In the genomic region with DNA sequence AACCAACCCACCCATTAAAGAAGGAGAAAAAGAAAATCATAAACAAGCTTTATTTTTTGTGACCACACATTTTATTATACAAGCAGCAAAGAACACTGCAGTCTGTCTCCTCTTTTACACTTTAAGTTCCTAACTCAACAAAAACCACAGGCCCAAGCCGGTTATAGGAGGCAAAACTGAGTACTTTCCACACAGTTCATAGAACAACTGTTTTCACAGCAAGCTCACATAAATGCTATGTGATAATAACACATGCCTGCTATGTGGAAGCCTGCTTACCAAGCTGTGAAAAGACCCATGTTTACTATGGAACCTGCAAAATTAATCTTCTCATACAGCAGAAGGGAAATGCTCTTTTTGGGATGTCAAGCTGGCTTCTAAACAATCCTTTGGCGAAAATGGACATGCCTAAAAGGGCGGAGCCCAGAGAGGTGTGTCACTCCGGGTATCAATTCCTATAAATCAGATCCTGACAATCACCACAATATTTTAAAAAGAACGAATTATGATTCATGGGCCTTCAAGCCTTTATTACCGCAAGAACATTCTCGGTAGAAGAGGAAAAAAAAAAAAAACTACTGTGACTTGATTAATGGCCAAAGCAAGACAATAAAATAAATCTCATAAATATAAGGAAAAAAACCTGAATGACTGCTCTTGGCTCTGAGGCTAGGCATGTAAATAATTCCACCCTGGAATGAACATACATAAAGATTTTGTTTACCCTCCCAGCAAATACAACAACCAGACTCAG, we compare ENCODE assay signal across 8 cellular contexts. TPM values are rescaled to one million over a fixed set of nuclear protein-coding genes. Genes with fewer than 3 reads are reported as not detected.
A peak's percentile ranks its signal among the peaks of the same experiment; 100 is the strongest.
DNase-seq lines count a peak whose midpoint lies in the region; ATAC-seq and TF ChIP-seq lines count a peak whose summit lies in the region.

No MANE protein-coding gene starts in this region.

- H3K27me3 ChIP-seq in left ventricle myocardium inferior (ENCODE audit: low read depth) = no peaks in the 10 kb centered on the region
- no peaks in the 10 kb centered on the region; the same call in 1 of the 2 replicates for H3K27me3 ChIP-seq in iPS-20b (ENCODE audit: insufficient read depth, low read length)
- H3K27me3 ChIP-seq in uterus = no peaks in the 10 kb centered on the region

- H3K4me1 ChIP-seq in left ventricle myocardium inferior (peaks cover 58% of the 10 kb centered on the region), iPS-20b (ENCODE audit: insufficient read depth, low read length) (peaks cover 24% of the 10 kb centered on the region; the same call in 1 of the 2 replicates), uterus (no peaks in the 10 kb centered on the region)

- H3K4me3 ChIP-seq in left ventricle myocardium inferior = peak overlapping the region; percentile 79
- peak overlapping the region; percentile 93 for H3K4me3 ChIP-seq in iPS-20b (ENCODE audit: low read length)
- peak overlapping the region in 1 of 2 donors; percentile 81 for H3K4me3 ChIP-seq in uterus

- no peaks in the 10 kb centered on the region for H3K9me3 Mint-ChIP-seq in activated T-helper 1 cell treated with anti-CD3 and anti-CD28 coated beads, Interleukin-12 subunit alpha, Interleukin-12 subunit beta, Interleukin-2, Interleukin-4 antibody, amounts not matched to agents 30 ng/mL and 10 ng/mL and 1 ng/mL, durations not matched to agents 14 hours and 24 hours and 36 hours

- intact Hi-C loops in left ventricle myocardium inferior (cut with micrococcal nuclease) (no loop called here), Right ventricle myocardium inferior (cut with DNase I) (no loop called here), uterus (cut with DNase I; ENCODE audit: low total_unique reads) (no loop called here)
- intact Hi-C loops in activated T-helper 1 cell treated with anti-CD3 and anti-CD28 coated beads, Interleukin-12 subunit alpha, Interleukin-12 subunit beta, Interleukin-2, Interleukin-4 antibody, amounts not matched to agents 30 ng/mL and 10 ng/mL and 1 ng/mL, durations not matched to agents 14 hours and 24 hours and 36 hours (cut with micrococcal nuclease) = no loop called here

- no peaks in the 10 kb centered on the region for H3K27me3 Mint-ChIP-seq in activated T-helper 1 cell treated with anti-CD3 and anti-CD28 coated beads, Interleukin-12 subunit alpha, Interleukin-12 subunit beta, Interleukin-2, Interleukin-4 antibody, amounts not matched to agents 30 ng/mL and 10 ng/mL and 1 ng/mL, durations not matched to agents 14 hours and 24 hours and 36 hours (ENCODE audit: insufficient read depth)

- peaks cover 67% of the 10 kb centered on the region for H3K4me1 Mint-ChIP-seq in activated T-helper 1 cell treated with anti-CD3 and anti-CD28 coated beads, Interleukin-12 subunit alpha, Interleukin-12 subunit beta, Interleukin-2, Interleukin-4 antibody, amounts not matched to agents 30 ng/mL and 10 ng/mL and 1 ng/mL, durations not matched to agents 14 hours and 24 hours and 36 hours (ENCODE audit: low read depth)

- H3K36me3 ChIP-seq in left ventricle myocardium inferior (no peaks in the 10 kb centered on the region), iPS-20b (ENCODE audit: insufficient read depth, low read depth, low read length) (no peaks in the 10 kb centered on the region), uterus (no peaks in the 10 kb centered on the region)

- no peak for TF ChIP-seq POLR2A in uterus (IDR thresholded peaks at IDR 0.05)

- peak overlapping the region; percentile 52 for H3K27ac Mint-ChIP-seq in activated T-helper 1 cell treated with anti-CD3 and anti-CD28 coated beads, Interleukin-12 subunit alpha, Interleukin-12 subunit beta, Interleukin-2, Interleukin-4 antibody, amounts not matched to agents 30 ng/mL and 10 ng/mL and 1 ng/mL, durations not matched to agents 14 hours and 24 hours and 36 hours

- peaks cover 51% of the 10 kb centered on the region for H3K36me3 Mint-ChIP-seq in activated T-helper 1 cell treated with anti-CD3 and anti-CD28 coated beads, Interleukin-12 subunit alpha, Interleukin-12 subunit beta, Interleukin-2, Interleukin-4 antibody, amounts not matched to agents 30 ng/mL and 10 ng/mL and 1 ng/mL, durations not matched to agents 14 hours and 24 hours and 36 hours (ENCODE audit: low read depth)

- ATAC-seq in Right ventricle myocardium inferior (no peak), HG02588 (IDR thresholded peaks at IDR 0.05; ENCODE audit: unreplicated experiment) (no peak)

- DNase-seq in left ventricle myocardium inferior (no peak), Right ventricle myocardium inferior (ENCODE audit: missing footprints) (no peak), uterus (no peak), NCI-H146 (lab: John Stamatoyannopoulos, UW) (no peak), DMS153 (lab: John Stamatoyannopoulos, UW) (no peak)
- DNase-seq in activated T-helper 1 cell treated with anti-CD3 and anti-CD28 coated beads, Interleukin-12 subunit alpha, Interleukin-12 subunit beta, Interleukin-2, Interleukin-4 antibody, amounts not matched to agents 30 ng/mL and 10 ng/mL and 1 ng/mL, durations not matched to agents 14 hours and 24 hours and 36 hours (ENCODE audit: low spot score) = no peak

- H3K27ac ChIP-seq in left ventricle myocardium inferior (replicated peaks) (peak overlapping the region; percentile 92), iPS-20b (ENCODE audit: low read length) (no peak overlapping the region), uterus (peak overlapping the region; percentile 83 to 93)

- TF ChIP-seq CTCF in left ventricle myocardium inferior (IDR thresholded peaks at IDR 0.05; ENCODE audit: borderline replicate concordance) = no peak
- TF ChIP-seq CTCF in uterus (IDR thresholded peaks at IDR 0.05) = no peak

- H3K9me3 ChIP-seq in left ventricle myocardium inferior (replicated peaks) = no peaks in the 10 kb centered on the region
- no peaks in the 10 kb centered on the region for H3K9me3 ChIP-seq in iPS-20b (ENCODE audit: insufficient read depth, low read depth, low read length)
- H3K9me3 ChIP-seq in uterus = no peaks in the 10 kb centered on the region

- peak overlapping the region; percentile 100 for H3K4me3 Mint-ChIP-seq in activated T-helper 1 cell treated with anti-CD3 and anti-CD28 coated beads, Interleukin-12 subunit alpha, Interleukin-12 subunit beta, Interleukin-2, Interleukin-4 antibody, amounts not matched to agents 30 ng/mL and 10 ng/mL and 1 ng/mL, durations not matched to agents 14 hours and 24 hours and 36 hours

- peak overlapping the region; percentile 80; the same call in 1 of the 2 replicates for H3K9ac ChIP-seq in iPS-20b (ENCODE audit: low read depth, low read length)

RNA-seq across cellular contexts. Expression of a gene that starts 2.6 kb away (rescaled TPM):
- 1.4 TPM for total RNA-seq in left ventricle myocardium inferior
- 1.7 TPM for total RNA-seq in Right ventricle myocardium inferior
- total RNA-seq in activated T-helper 1 cell treated with anti-CD3 and anti-CD28 coated beads, Interleukin-12 subunit alpha, Interleukin-12 subunit beta, Interleukin-2, Interleukin-4 antibody, amounts not matched to agents 30 ng/mL and 10 ng/mL and 1 ng/mL, durations not matched to agents 14 hours and 24 hours and 36 hours = 47.9 and 48.2 TPM in 2 replicates
- total RNA-seq in uterus = 10 to 100 TPM in 2 of 4 donors, 1 to 10 TPM in 2; 3.3 to 16.3 (median 7.2) TPM
